In genomic region chr5:65479527-65479926, GRCh38 we compare ENCODE assay signal across 8 cellular contexts. TPM values are rescaled to one million over a fixed set of nuclear protein-coding genes. Genes with fewer than 3 reads are reported as not detected.
DNase-seq lines count a peak whose midpoint lies in the region; TF ChIP-seq lines count a peak whose summit lies in the region.

No MANE protein-coding gene starts in this region.

- WGBS in trophoblast cell (ENCODE audit: extremely low coverage, insufficient coverage, insufficient read length), result no CpG with 5 or more reads among the region's 1 CpG

- H3K27me3 ChIP-seq in BLaER1 treated with 17β-estradiol and CSF1 and Interleukin-3, amounts not matched to agents 10 nM and 100 nM, result no peaks in the 10 kb centered on the region
- no peaks in the 10 kb centered on the region for H3K27me3 ChIP-seq in OCI-LY1 (ENCODE audit: insufficient read depth, low read length)
- no peaks in the 10 kb centered on the region for H3K27me3 ChIP-seq in trophoblast cell (ENCODE audit: insufficient read depth, low read length)

- no peak overlapping the region for H2BK120ac ChIP-seq in trophoblast cell (ENCODE audit: insufficient read depth, low read length, poor library complexity)

- H2BK5ac ChIP-seq in trophoblast cell (ENCODE audit: low read depth, low read length, poor library complexity), result no peak overlapping the region

- no peak overlapping the region for H3K4ac ChIP-seq in trophoblast cell (ENCODE audit: low read depth, low read length)

- in situ Hi-C loops in ACHN (cut with HindIII; ENCODE audit: low pct_ligation_motif_present, low pct_unique_long_range_greater_than_20kb, low sequenced_read_pairs), result loop anchor here (25.0 kb wide), 1 partner anchor 667 kb away; no protein-coding TSS in a partner anchor

- peak overlapping the region in 3 of 10 experiments; percentile 64 to 68 (median 65); a peak in 3 of 20 replicates for H3K4me3 ChIP-seq in BLaER1 treated with 17β-estradiol and CSF1 and Interleukin-3, amounts not matched to agents 10 nM and 100 nM
- H3K4me3 ChIP-seq in OCI-LY1 (ENCODE audit: low read depth, low read length, poor library complexity, severe bottlenecking) (peak overlapping the region; percentile 71), fibroblast of mammary gland (ENCODE audit: control insufficient read depth, low read depth, low read length) (peak overlapping the region; percentile 75), trophoblast cell (ENCODE audit: low read depth, low read length) (no peak overlapping the region)

- peak overlapping the region; percentile 87 to 99 (median 94); a peak in 20 of 22 replicates for H3K4me2 ChIP-seq in BLaER1 treated with 17β-estradiol and CSF1 and Interleukin-3, amounts not matched to agents 10 nM and 100 nM
- H3K4me2 ChIP-seq in OCI-LY1 (ENCODE audit: low read length), result peak overlapping the region; percentile 98
- peak overlapping the region; percentile 86 for H3K4me2 ChIP-seq in trophoblast cell (ENCODE audit: low read length)

- H4K8ac ChIP-seq in trophoblast cell (ENCODE audit: low read depth, low read length), result no peak overlapping the region

- peaks cover 7 to 35% (median 27%) of the 10 kb centered on the region in 10 experiments; a peak in 19 of 20 replicates for H3K4me1 ChIP-seq in BLaER1 treated with 17β-estradiol and CSF1 and Interleukin-3, amounts not matched to agents 10 nM and 100 nM
- peaks cover 47% of the 10 kb centered on the region for H3K4me1 ChIP-seq in OCI-LY1 (ENCODE audit: insufficient read depth, low read length, severe bottlenecking)
- H3K4me1 ChIP-seq in trophoblast cell (ENCODE audit: control insufficient read depth in 1 of 2, insufficient read depth in 2 of 2, low read length in 2 of 2), result peaks cover 2 to 6% of the 10 kb centered on the region in 2 experiments

- no peak overlapping the region; a peak in 2 of 22 replicates for H3K9ac ChIP-seq in BLaER1 treated with 17β-estradiol and CSF1 and Interleukin-3, amounts not matched to agents 10 nM and 100 nM
- H3K9ac ChIP-seq in OCI-LY1 (ENCODE audit: low read length) (peak overlapping the region; percentile 72), trophoblast cell (ENCODE audit: low read length) (no peak overlapping the region)

- H3K18ac ChIP-seq in trophoblast cell (ENCODE audit: low read length), result no peak overlapping the region

- H3K23ac ChIP-seq in trophoblast cell (ENCODE audit: low read length), result no peak overlapping the region

- DNase-seq in fibroblast of mammary gland (ENCODE audit: low read depth) (no peak), trophoblast cell (no peak), CD1c-positive myeloid dendritic cell (ENCODE audit: extremely low spot score) (no peak), ACHN (no peak), GM19238 (ENCODE audit: insufficient read length, low spot score) (no peak), HCEC 1CT (no peak)

- no peak overlapping the region for H4K12ac ChIP-seq in trophoblast cell (ENCODE audit: low read depth, low read length)

- 0 out of 2 replicates have a peak, but pooled peaks cover 3% of the 10 kb centered on the region for H3F3A ChIP-seq in OCI-LY1 (ENCODE audit: insufficient read depth, low read length)

- no peaks in the 10 kb centered on the region for H3K9me3 ChIP-seq in BLaER1 treated with 17β-estradiol and CSF1 and Interleukin-3, amounts not matched to agents 10 nM and 100 nM (replicated peaks in 1 of 11)
- no peaks in the 10 kb centered on the region for H3K9me3 ChIP-seq in OCI-LY1 (ENCODE audit: low read length)
- no peaks in the 10 kb centered on the region for H3K9me3 ChIP-seq in trophoblast cell (ENCODE audit: insufficient read depth, low read depth, low read length)

- H4K91ac ChIP-seq in trophoblast cell (ENCODE audit: low read depth, low read length), result no peak overlapping the region

- H3K79me1 ChIP-seq in trophoblast cell (ENCODE audit: low read length), result peaks cover 15% of the 10 kb centered on the region

- H4K20me1 ChIP-seq in BLaER1 treated with 17β-estradiol and CSF1 and Interleukin-3, amounts not matched to agents 10 nM and 100 nM, result no peaks in the 10 kb centered on the region
- H4K20me1 ChIP-seq in OCI-LY1 (ENCODE audit: insufficient read depth, low read length), result no peaks in the 10 kb centered on the region

- no peaks in the 10 kb centered on the region for H3K9me2 ChIP-seq in OCI-LY1 (ENCODE audit: low read depth, low read length)

- H3K79me2 ChIP-seq in OCI-LY1 (ENCODE audit: insufficient read depth, low read length) (peaks cover 7% of the 10 kb centered on the region; the same call in 1 of the 2 replicates), trophoblast cell (ENCODE audit: control insufficient read depth, insufficient read depth, low read length, poor library complexity) (peaks cover 7% of the 10 kb centered on the region)

- H2BK12ac ChIP-seq in trophoblast cell (ENCODE audit: low read length), result no peak overlapping the region

- H2AFZ ChIP-seq in OCI-LY1 (ENCODE audit: low read length) (no peak overlapping the region), trophoblast cell (ENCODE audit: insufficient read depth, low read length, poor library complexity) (no peak overlapping the region)

- no peak for TF ChIP-seq CTCF in OCI-LY1 (IDR thresholded peaks at IDR 0.05; ENCODE audit: low read length)
- TF ChIP-seq CTCF in fibroblast of mammary gland (conservative IDR thresholded peaks at IDR 0.05; ENCODE audit: control insufficient read depth, insufficient read depth, low read depth, low read length), result no peak

- no peaks in the 10 kb centered on the region for H3K36me3 ChIP-seq in BLaER1 treated with 17β-estradiol and CSF1 and Interleukin-3, amounts not matched to agents 10 nM and 100 nM
- H3K36me3 ChIP-seq in OCI-LY1 (ENCODE audit: insufficient read depth, low read length), result no peaks in the 10 kb centered on the region
- H3K36me3 ChIP-seq in trophoblast cell (ENCODE audit: control insufficient read depth in 1 of 2, insufficient read depth in 2 of 2, low read length in 2 of 2), result no peaks in the 10 kb centered on the region

- H2AK5ac ChIP-seq in trophoblast cell (ENCODE audit: low read length), result no peak overlapping the region

- no peak overlapping the region for H3K27ac ChIP-seq in BLaER1 treated with 17β-estradiol and CSF1 and Interleukin-3, amounts not matched to agents 10 nM and 100 nM
- H3K27ac ChIP-seq in OCI-LY1 (ENCODE audit: low read depth, low read length, poor library complexity, severe bottlenecking), result peak overlapping the region; percentile 86
- H3K27ac ChIP-seq in trophoblast cell (ENCODE audit: low read depth, low read length), result no peak overlapping the region

- no peak overlapping the region for H3K14ac ChIP-seq in trophoblast cell (ENCODE audit: low read length)

RNA-seq across cellular contexts. Expression of gene ADAMTS6, which starts 2.2 kb away (rescaled TPM):
- 31.5 and 32.4 TPM in 2 replicates for polyA plus RNA-seq in trophoblast cell (2013)
